14 cellular contexts compared by ENCODE assay signal in genomic region chr21:44018813-44019567, GRCh38. TPM values are rescaled to one million over a fixed set of nuclear protein-coding genes. Genes with fewer than 3 reads are reported as not detected.
DNase-seq lines count a peak whose midpoint lies in the region; ATAC-seq and TF ChIP-seq lines count a peak whose summit lies in the region.
"Had no signal": no experiment of that assay in that cellular context is flagged by ENCODE, and none has a peak within 500 bp of the region (broad histone marks: within the 10 kb centered on the region; RNA-seq: fewer than 3 reads in every experiment).

No MANE protein-coding gene starts in this region.

- peaks cover 16% of the 10 kb centered on the region for H3K36me3 Mint-ChIP-seq in activated CD4-positive, alpha-beta T cell treated with anti-CD3 and anti-CD28 coated beads, Interleukin-2, amount 10 ng/mL, durations not matched to agents 24 days and 14 days (ENCODE audit: low read depth)
- peaks cover 21% of the 10 kb centered on the region for H3K36me3 Mint-ChIP-seq in activated T-helper 17 cell treated with anti-CD3 and anti-CD28 coated beads, Interleukin-2, amount 50 U/mL, for 72 hours (ENCODE audit: low read depth)
- no peaks in the 10 kb centered on the region for H3K36me3 Mint-ChIP-seq in natural killer cell treated with Interleukin-12 subunit alpha and Interleukin-12 subunit beta and Interleukin-15 and Interleukin-18, amount 100 ng/mL, for 72 hours
- H3K36me3 Mint-ChIP-seq: neural progenitor cell had no signal

- H3K27me3 ChIP-seq in psoas muscle (ENCODE audit: insufficient read depth in 3 of 3, low read length in 2 of 3), result no peaks in the 10 kb centered on the region
- H3K27me3 ChIP-seq in spleen (replicated peaks in 1 of 7), result no peaks in the 10 kb centered on the region
- H3K27me3 ChIP-seq: ascending aorta, neural progenitor cell, uterus had no signal

- H3K36me3 ChIP-seq in psoas muscle (ENCODE audit: insufficient read depth in 1 of 2, low read depth in 1 of 2), result no peaks in the 10 kb centered on the region
- no peaks in the 10 kb centered on the region for H3K36me3 ChIP-seq in spleen
- H3K36me3 ChIP-seq: ascending aorta, neural progenitor cell, uterus had no signal

- no peak for ATAC-seq in activated T-helper 17 cell treated with anti-CD3 and anti-CD28 coated beads, Interleukin-2, amount 50 U/mL, for 72 hours (replicated peaks)
- ATAC-seq in natural killer cell treated with Interleukin-12 subunit alpha and Interleukin-12 subunit beta and Interleukin-15 and Interleukin-18, amount 100 ng/mL, for 72 hours, result peak; percentile 62 to 72
- ATAC-seq in psoas muscle, result no peak

- H3K4me1 Mint-ChIP-seq in activated CD4-positive, alpha-beta T cell treated with anti-CD3 and anti-CD28 coated beads, Interleukin-2, amount 10 ng/mL, durations not matched to agents 24 days and 14 days, result peaks cover 63% of the 10 kb centered on the region
- H3K4me1 Mint-ChIP-seq in activated T-helper 17 cell treated with anti-CD3 and anti-CD28 coated beads, Interleukin-2, amount 50 U/mL, for 72 hours, result peaks cover 41% of the 10 kb centered on the region
- peaks cover 57 to 67% of the 10 kb centered on the region in 2 donors for H3K4me1 Mint-ChIP-seq in natural killer cell treated with Interleukin-12 subunit alpha and Interleukin-12 subunit beta and Interleukin-15 and Interleukin-18, amount 100 ng/mL, for 72 hours (ENCODE audit: low read depth in 2 of 2)

- H3K27me3 Mint-ChIP-seq in activated CD4-positive, alpha-beta T cell treated with anti-CD3 and anti-CD28 coated beads, Interleukin-2, amount 10 ng/mL, durations not matched to agents 24 days and 14 days, result no peaks in the 10 kb centered on the region
- H3K27me3 Mint-ChIP-seq in activated T-helper 17 cell treated with anti-CD3 and anti-CD28 coated beads, Interleukin-2, amount 50 U/mL, for 72 hours, result no peaks in the 10 kb centered on the region
- H3K27me3 Mint-ChIP-seq in natural killer cell treated with Interleukin-12 subunit alpha and Interleukin-12 subunit beta and Interleukin-15 and Interleukin-18, amount 100 ng/mL, for 72 hours, result no peaks in the 10 kb centered on the region

- TF ChIP-seq POLR2A in spleen (IDR thresholded peaks at IDR 0.05), result no peak

- 70 to 80% (median 74%) methylated on average over 10 of the region's 10 CpGs for WGBS in psoas muscle, 3 donors
- WGBS in spleen, 5 donors, result 59 to 69% (median 67%) methylated on average over 10 of the region's 10 CpGs

- H3K4me1 ChIP-seq in psoas muscle (peaks cover 63% of the 10 kb centered on the region), spleen (peaks cover 54 to 100% (median 92%) of the 10 kb centered on the region in 6 donors)

- H3K9me3 Mint-ChIP-seq in activated CD4-positive, alpha-beta T cell treated with anti-CD3 and anti-CD28 coated beads, Interleukin-2, amount 10 ng/mL, durations not matched to agents 24 days and 14 days, result no peaks in the 10 kb centered on the region
- H3K9me3 Mint-ChIP-seq in activated T-helper 17 cell treated with anti-CD3 and anti-CD28 coated beads, Interleukin-2, amount 50 U/mL, for 72 hours, result no peaks in the 10 kb centered on the region
- no peaks in the 10 kb centered on the region for H3K9me3 Mint-ChIP-seq in natural killer cell treated with Interleukin-12 subunit alpha and Interleukin-12 subunit beta and Interleukin-15 and Interleukin-18, amount 100 ng/mL, for 72 hours
- H3K9me3 Mint-ChIP-seq: neural progenitor cell had no signal

- DNase-seq in activated CD4-positive, alpha-beta T cell treated with anti-CD3 and anti-CD28 coated beads, Interleukin-2, amount 10 ng/mL, durations not matched to agents 24 days and 14 days, result no peak
- DNase-seq in activated CD4-positive, alpha-beta T cell treated with anti-CD3 and anti-CD28 coated beads, Interleukin-2, amount 50 U/mL, for 1 hour, result no peak
- DNase-seq in KBM-7 (peak; percentile 48), GM03348 (ENCODE audit: low spot score) (no peak), psoas muscle (no peak), spleen (no peak)
- DNase-seq in natural killer cell treated with Interleukin-12 subunit alpha and Interleukin-12 subunit beta and Interleukin-15 and Interleukin-18, amount 100 ng/mL, for 72 hours (ENCODE audit: low spot score), result no peak
- DNase-seq: foreskin melanocyte, uterus had no signal

- H3K4me3 ChIP-seq in psoas muscle, result no peak overlapping the region
- H3K4me3 ChIP-seq in spleen, result no peak overlapping the region
- H3K4me3 ChIP-seq: ascending aorta, neural progenitor cell, SK-N-MC, uterus had no signal

- TF ChIP-seq CTCF in psoas muscle (IDR thresholded peaks at IDR 0.05) (no peak), spleen (IDR thresholded peaks at IDR 0.05 in 8 of 11, conservative IDR thresholded peaks at IDR 0.05 in 3 of 11) (no peak)

- intact Hi-C loops in activated CD4-positive, alpha-beta T cell treated with anti-CD3 and anti-CD28 coated beads, Interleukin-2, amount 10 ng/mL, durations not matched to agents 24 days and 14 days (cut with micrococcal nuclease), result no loop called here
- intact Hi-C loops in psoas muscle (cut with DNase I) (no loop called here), spleen (cut with DNase I; ENCODE audit: low total_unique reads) (no loop called here)

- H3K27ac ChIP-seq in psoas muscle, result no peak overlapping the region
- H3K27ac ChIP-seq in spleen, result peak overlapping the region in 3 of 8 donors; percentile 46 to 61 (median 47)
- H3K27ac ChIP-seq: ascending aorta, KMS-11, neural progenitor cell, SK-N-MC, uterus had no signal

- H3K27ac Mint-ChIP-seq in activated CD4-positive, alpha-beta T cell treated with anti-CD3 and anti-CD28 coated beads, Interleukin-2, amount 10 ng/mL, durations not matched to agents 24 days and 14 days, result peak overlapping the region; percentile 49
- peak overlapping the region; percentile 78 for H3K27ac Mint-ChIP-seq in activated T-helper 17 cell treated with anti-CD3 and anti-CD28 coated beads, Interleukin-2, amount 50 U/mL, for 72 hours
- peak overlapping the region; percentile 60 to 70 for H3K27ac Mint-ChIP-seq in natural killer cell treated with Interleukin-12 subunit alpha and Interleukin-12 subunit beta and Interleukin-15 and Interleukin-18, amount 100 ng/mL, for 72 hours
- H3K27ac Mint-ChIP-seq: neural progenitor cell had no signal

- H3K9me3 ChIP-seq in psoas muscle, result no peaks in the 10 kb centered on the region
- no peaks in the 10 kb centered on the region for H3K9me3 ChIP-seq in spleen
- H3K9me3 ChIP-seq: ascending aorta, uterus had no signal

- H3K4me3 Mint-ChIP-seq in activated CD4-positive, alpha-beta T cell treated with anti-CD3 and anti-CD28 coated beads, Interleukin-2, amount 10 ng/mL, durations not matched to agents 24 days and 14 days, result peak overlapping the region; percentile 30
- peak overlapping the region; percentile 91 for H3K4me3 Mint-ChIP-seq in activated T-helper 17 cell treated with anti-CD3 and anti-CD28 coated beads, Interleukin-2, amount 50 U/mL, for 72 hours
- peak overlapping the region; percentile 63 for H3K4me3 Mint-ChIP-seq in natural killer cell treated with Interleukin-12 subunit alpha and Interleukin-12 subunit beta and Interleukin-15 and Interleukin-18, amount 100 ng/mL, for 72 hours
- H3K4me3 Mint-ChIP-seq: neural progenitor cell had no signal

- in situ Hi-C loops in KBM-7 (cut with MboI; ENCODE audit: low pct_unique_long_range_greater_than_20kb, low sequenced_read_pairs), result no loop called here

RNA-seq across cellular contexts. Expression of gene TRAPPC10, which starts 6.9 kb away (rescaled TPM):
- 69.6 and 75.0 TPM in 2 replicates for total RNA-seq in activated CD4-positive, alpha-beta T cell treated with anti-CD3 and anti-CD28 coated beads, Interleukin-2, amount 10 ng/mL, durations not matched to agents 24 days and 14 days
- total RNA-seq in activated T-helper 17 cell treated with anti-CD3 and anti-CD28 coated beads, Interleukin-2, amount 50 U/mL, for 72 hours, result 10 to 100 TPM; 48.5 to 72.8 TPM
- 100 to 1,000 TPM in 1 of 2 donors, 10 to 100 TPM in 1; 90.3 to 148 TPM for total RNA-seq in natural killer cell treated with Interleukin-12 subunit alpha and Interleukin-12 subunit beta and Interleukin-15 and Interleukin-18, amount 100 ng/mL, for 72 hours
- 10 to 100 TPM; 13.3 to 22.2 (median 20.4) TPM for total RNA-seq in psoas muscle
- 10 to 100 TPM in 1 of 3 donors, 1 to 10 TPM in 2; 6.4 to 21.4 (median 8.5) TPM for polyA plus RNA-seq in psoas muscle
- 10 to 100 TPM; 62.2 to 83.2 (median 67.1) TPM for total RNA-seq in spleen
- 10 to 100 TPM in 1 of 3 donors, 1 to 10 TPM in 2; 6.0 to 10.4 (median 6.3) TPM for polyA plus RNA-seq in spleen

Comparison
In these comparisons a context has a peak if more than half of its experiments do, and no peak if none do; other contexts are left out.
1. H3K4me3 Mint-ChIP-seq: peak in every context shown above with its lines; median percentile 91 in activated T-helper 17 cell treated with anti-CD3 and anti-CD28 coated beads, Interleukin-2, amount 50 U/mL, for 72 hours; 63 in natural killer cell treated with Interleukin-12 subunit alpha and Interleukin-12 subunit beta and Interleukin-15 and Interleukin-18, amount 100 ng/mL, for 72 hours; 30 in activated CD4-positive, alpha-beta T cell treated with anti-CD3 and anti-CD28 coated beads, Interleukin-2, amount 10 ng/mL, durations not matched to agents 24 days and 14 days.
2. ATAC-seq: peak in natural killer cell treated with Interleukin-12 subunit alpha and Interleukin-12 subunit beta and Interleukin-15 and Interleukin-18, amount 100 ng/mL, for 72 hours (2 of 2); none in activated T-helper 17 cell treated with anti-CD3 and anti-CD28 coated beads, Interleukin-2, amount 50 U/mL, for 72 hours (single experiment) and psoas muscle (0 of 4).
3. Peak in every context shown above with its lines, with median percentiles within 50 percentile points of each other: H3K27ac Mint-ChIP-seq.